ENCODE assay signal across 1 cellular context in the genomic region with DNA sequence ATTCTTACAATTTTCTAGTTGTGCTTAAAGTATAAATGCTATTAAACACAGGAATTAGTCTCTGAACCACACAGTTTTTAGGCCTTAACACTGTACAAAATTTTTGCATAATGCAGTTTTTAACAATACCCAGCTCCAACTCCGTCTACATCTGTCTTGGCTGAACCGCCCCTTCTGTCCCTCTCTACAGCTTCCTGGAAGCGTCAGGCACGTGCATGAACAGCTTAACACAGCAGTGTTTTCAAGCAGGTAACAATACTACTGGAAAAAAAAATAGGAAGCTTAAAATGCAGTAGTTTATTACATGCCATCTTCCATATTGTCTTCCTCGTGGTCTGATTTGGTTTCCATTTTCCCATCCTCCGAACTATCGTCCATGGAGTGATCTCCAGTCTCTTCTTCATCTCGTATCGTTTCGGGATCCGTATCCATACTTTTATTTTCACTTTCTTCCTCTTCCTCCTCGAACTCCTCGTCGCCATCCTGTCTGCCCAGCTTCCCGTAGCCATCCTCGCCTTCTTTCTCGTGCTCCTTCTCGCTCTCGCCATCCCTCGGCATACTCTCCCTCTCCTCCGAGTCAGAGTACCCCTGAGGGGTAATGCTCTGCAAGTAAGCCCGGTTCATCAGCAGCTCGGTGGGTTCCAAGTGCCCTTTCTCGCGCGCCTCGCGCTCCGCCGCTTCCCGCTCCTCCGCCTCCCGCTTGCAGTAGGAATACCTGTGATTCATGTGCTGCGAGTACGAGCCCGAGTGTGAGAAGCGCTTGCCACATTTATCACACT.
TF ChIP-seq lines count a peak whose summit lies in the region.

No MANE protein-coding gene starts in this region.

TF ChIP-seq in WTC11, 78 proteins besides CTCF, POLR2A, EP300 and RAD21 (continued from another document):
- TF ChIP-seq, protein P1, sequence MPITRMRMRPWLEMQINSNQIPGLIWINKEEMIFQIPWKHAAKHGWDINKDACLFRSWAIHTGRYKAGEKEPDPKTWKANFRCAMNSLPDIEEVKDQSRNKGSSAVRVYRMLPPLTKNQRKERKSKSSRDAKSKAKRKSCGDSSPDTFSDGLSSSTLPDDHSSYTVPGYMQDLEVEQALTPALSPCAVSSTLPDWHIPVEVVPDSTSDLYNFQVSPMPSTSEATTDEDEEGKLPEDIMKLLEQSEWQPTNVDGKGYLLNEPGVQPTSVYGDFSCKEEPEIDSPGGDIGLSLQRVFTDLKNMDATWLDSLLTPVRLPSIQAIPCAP (CRISPR knock-in tag; IDR thresholded peaks at IDR 0.05): peak; percentile 85
- peak; percentile 54; the same call in 1 of the 2 replicates for TF ChIP-seq FOXP1 (CRISPR knock-in tag; IDR thresholded peaks at IDR 0.05; ENCODE audit: borderline replicate concordance)
- TF ChIP-seq, protein P2, sequence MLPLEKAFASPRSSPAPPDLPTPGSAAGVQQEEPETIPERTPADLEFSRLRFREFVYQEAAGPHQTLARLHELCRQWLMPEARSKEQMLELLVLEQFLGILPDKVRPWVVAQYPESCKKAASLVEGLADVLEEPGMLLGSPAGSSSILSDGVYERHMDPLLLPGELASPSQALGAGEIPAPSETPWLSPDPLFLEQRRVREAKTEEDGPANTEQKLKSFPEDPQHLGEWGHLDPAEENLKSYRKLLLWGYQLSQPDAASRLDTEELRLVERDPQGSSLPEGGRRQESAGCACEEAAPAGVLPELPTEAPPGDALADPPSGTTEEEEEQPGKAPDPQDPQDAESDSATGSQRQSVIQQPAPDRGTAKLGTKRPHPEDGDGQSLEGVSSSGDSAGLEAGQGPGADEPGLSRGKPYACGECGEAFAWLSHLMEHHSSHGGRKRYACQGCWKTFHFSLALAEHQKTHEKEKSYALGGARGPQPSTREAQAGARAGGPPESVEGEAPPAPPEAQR (CRISPR knock-in tag; IDR thresholded peaks at IDR 0.05): no peak
- peak; percentile 83; the same call in 1 of the 2 replicates for TF ChIP-seq TEAD1 (CRISPR knock-in tag; IDR thresholded peaks at IDR 0.05)
- TF ChIP-seq ZNF317 (CRISPR knock-in tag; IDR thresholded peaks at IDR 0.05; ENCODE audit: borderline replicate concordance, low read depth): no peak
- no peak for TF ChIP-seq ZNF121 (CRISPR knock-in tag; IDR thresholded peaks at IDR 0.05)
- TF ChIP-seq MYBL2 (CRISPR knock-in tag; IDR thresholded peaks at IDR 0.05): no peak
- peak; percentile 77; the same call in 1 of the 2 replicates for TF ChIP-seq CREB1 (CRISPR knock-in tag; IDR thresholded peaks at IDR 0.05)
- TF ChIP-seq IRF2 (CRISPR knock-in tag; IDR thresholded peaks at IDR 0.05; ENCODE audit: borderline replicate concordance, low read depth): no peak
- TF ChIP-seq, protein P3, sequence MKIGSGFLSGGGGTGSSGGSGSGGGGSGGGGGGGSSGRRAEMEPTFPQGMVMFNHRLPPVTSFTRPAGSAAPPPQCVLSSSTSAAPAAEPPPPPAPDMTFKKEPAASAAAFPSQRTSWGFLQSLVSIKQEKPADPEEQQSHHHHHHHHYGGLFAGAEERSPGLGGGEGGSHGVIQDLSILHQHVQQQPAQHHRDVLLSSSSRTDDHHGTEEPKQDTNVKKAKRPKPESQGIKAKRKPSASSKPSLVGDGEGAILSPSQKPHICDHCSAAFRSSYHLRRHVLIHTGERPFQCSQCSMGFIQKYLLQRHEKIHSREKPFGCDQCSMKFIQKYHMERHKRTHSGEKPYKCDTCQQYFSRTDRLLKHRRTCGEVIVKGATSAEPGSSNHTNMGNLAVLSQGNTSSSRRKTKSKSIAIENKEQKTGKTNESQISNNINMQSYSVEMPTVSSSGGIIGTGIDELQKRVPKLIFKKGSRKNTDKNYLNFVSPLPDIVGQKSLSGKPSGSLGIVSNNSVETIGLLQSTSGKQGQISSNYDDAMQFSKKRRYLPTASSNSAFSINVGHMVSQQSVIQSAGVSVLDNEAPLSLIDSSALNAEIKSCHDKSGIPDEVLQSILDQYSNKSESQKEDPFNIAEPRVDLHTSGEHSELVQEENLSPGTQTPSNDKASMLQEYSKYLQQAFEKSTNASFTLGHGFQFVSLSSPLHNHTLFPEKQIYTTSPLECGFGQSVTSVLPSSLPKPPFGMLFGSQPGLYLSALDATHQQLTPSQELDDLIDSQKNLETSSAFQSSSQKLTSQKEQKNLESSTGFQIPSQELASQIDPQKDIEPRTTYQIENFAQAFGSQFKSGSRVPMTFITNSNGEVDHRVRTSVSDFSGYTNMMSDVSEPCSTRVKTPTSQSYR (CRISPR knock-in tag; IDR thresholded peaks at IDR 0.05): 0 out of 2 replicates have a peak, but pooled peaks have one; percentile 55
- TF ChIP-seq, protein P4, sequence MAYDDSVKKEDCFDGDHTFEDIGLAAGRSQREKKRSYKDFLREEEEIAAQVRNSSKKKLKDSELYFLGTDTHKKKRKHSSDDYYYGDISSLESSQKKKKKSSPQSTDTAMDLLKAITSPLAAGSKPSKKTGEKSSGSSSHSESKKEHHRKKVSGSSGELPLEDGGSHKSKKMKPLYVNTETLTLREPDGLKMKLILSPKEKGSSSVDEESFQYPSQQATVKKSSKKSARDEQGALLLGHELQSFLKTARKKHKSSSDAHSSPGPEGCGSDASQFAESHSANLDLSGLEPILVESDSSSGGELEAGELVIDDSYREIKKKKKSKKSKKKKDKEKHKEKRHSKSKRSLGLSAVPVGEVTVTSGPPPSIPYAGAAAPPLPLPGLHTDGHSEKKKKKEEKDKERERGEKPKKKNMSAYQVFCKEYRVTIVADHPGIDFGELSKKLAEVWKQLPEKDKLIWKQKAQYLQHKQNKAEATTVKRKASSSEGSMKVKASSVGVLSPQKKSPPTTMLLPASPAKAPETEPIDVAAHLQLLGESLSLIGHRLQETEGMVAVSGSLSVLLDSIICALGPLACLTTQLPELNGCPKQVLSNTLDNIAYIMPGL (CRISPR knock-in tag; IDR thresholded peaks at IDR 0.05): no peak
- TF ChIP-seq, protein P5, sequence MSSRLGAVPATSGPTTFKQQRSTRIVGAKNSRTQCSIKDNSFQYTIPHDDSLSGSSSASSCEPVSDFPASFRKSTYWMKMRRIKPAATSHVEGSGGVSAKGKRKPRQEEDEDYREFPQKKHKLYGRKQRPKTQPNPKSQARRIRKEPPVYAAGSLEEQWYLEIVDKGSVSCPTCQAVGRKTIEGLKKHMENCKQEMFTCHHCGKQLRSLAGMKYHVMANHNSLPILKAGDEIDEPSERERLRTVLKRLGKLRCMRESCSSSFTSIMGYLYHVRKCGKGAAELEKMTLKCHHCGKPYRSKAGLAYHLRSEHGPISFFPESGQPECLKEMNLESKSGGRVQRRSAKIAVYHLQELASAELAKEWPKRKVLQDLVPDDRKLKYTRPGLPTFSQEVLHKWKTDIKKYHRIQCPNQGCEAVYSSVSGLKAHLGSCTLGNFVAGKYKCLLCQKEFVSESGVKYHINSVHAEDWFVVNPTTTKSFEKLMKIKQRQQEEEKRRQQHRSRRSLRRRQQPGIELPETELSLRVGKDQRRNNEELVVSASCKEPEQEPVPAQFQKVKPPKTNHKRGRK (CRISPR knock-in tag; IDR thresholded peaks at IDR 0.05; ENCODE audit: borderline replicate concordance): no peak
- TF ChIP-seq ZNF219 (CRISPR knock-in tag; IDR thresholded peaks at IDR 0.05; ENCODE audit: borderline replicate concordance): no peak
- TF ChIP-seq SMAD4 (CRISPR knock-in tag; IDR thresholded peaks at IDR 0.05): no peak
- TF ChIP-seq ETV6 (CRISPR knock-in tag; IDR thresholded peaks at IDR 0.05): peak; percentile 82; the same call in 1 of the 2 replicates
- peak; percentile 73 for TF ChIP-seq PRDM15 (CRISPR knock-in tag; IDR thresholded peaks at IDR 0.05)
- peak; percentile 54; the same call in 1 of the 2 replicates for TF ChIP-seq SMAD3 (CRISPR knock-in tag; IDR thresholded peaks at IDR 0.05; ENCODE audit: borderline replicate concordance)
